In the genomic region with DNA sequence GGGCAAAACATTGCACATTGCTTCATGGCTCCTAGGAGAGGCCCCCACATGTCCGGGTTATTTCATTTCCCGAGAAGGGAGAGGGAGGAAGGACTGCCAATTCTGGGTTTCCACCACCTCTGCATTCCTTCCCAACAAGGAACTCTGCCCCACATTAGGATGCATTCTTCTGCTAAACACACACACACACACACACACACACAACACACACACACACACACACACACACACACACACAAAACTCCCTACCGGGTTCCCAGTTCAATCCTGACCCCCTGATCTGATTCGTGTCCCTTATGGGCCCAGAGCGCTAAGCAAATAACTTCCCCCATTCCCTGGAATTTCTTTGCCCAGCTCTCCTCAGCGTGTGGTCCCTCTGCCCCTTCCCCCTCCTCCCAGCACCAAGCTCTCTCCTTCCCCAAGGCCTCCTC, we compare ENCODE assay signal across 18 cellular contexts. TPM values are rescaled to one million over a fixed set of nuclear protein-coding genes. Genes with fewer than 3 reads are reported as not detected.
DNase-seq lines count a peak whose midpoint lies in the region; ATAC-seq and TF ChIP-seq lines count a peak whose summit lies in the region.
"Had no signal": no experiment of that assay in that cellular context is flagged by ENCODE, and none has a peak within 500 bp of the region (broad histone marks: within the 10 kb centered on the region; RNA-seq: fewer than 3 reads in every experiment).

No MANE protein-coding gene starts in this region.

- peaks cover 20% of the 10 kb centered on the region for H3K4me1 Mint-ChIP-seq in progenitor cell of endocrine pancreas (ENCODE audit: low read depth)
- no peaks in the 10 kb centered on the region for H3K4me1 Mint-ChIP-seq in activated CD8-positive, alpha-beta T cell treated with anti-CD3 and anti-CD28 coated beads for 36 hours (ENCODE audit: low read depth)
- H3K4me1 Mint-ChIP-seq: activated T-helper 17 cell treated with anti-CD3 and anti-CD28 coated beads, Interleukin-2, amount 50 U/mL, for 72 hours; natural killer cell had no signal

- H3K27ac Mint-ChIP-seq in progenitor cell of endocrine pancreas, result peak overlapping the region; percentile 84
- no peak overlapping the region for H3K27ac Mint-ChIP-seq in activated CD8-positive, alpha-beta T cell treated with anti-CD3 and anti-CD28 coated beads for 36 hours
- H3K27ac Mint-ChIP-seq: activated T-helper 17 cell treated with anti-CD3 and anti-CD28 coated beads, Interleukin-2, amount 50 U/mL, for 72 hours; natural killer cell had no signal

- intact Hi-C loops in activated CD8-positive, alpha-beta T cell treated with anti-CD3 and anti-CD28 coated beads for 36 hours (cut with micrococcal nuclease), result no loop called here

- CTCF ChIA-PET in activated CD8-positive, alpha-beta T cell treated with anti-CD3 and anti-CD28 coated beads for 36 hours (lab: Charles Lee), result no interaction called here

- no peak for ATAC-seq in GM18498 (IDR thresholded peaks at IDR 0.05; ENCODE audit: unreplicated experiment)
- ATAC-seq in activated CD8-positive, alpha-beta T cell treated with anti-CD3 and anti-CD28 coated beads for 36 hours, result no peak
- ATAC-seq: activated T-helper 17 cell treated with anti-CD3 and anti-CD28 coated beads, Interleukin-2, amount 50 U/mL, for 72 hours; natural killer cell had no signal

- H3K27me3 Mint-ChIP-seq in progenitor cell of endocrine pancreas, result no peaks in the 10 kb centered on the region
- H3K27me3 Mint-ChIP-seq in activated CD8-positive, alpha-beta T cell treated with anti-CD3 and anti-CD28 coated beads for 36 hours, result no peaks in the 10 kb centered on the region
- H3K27me3 Mint-ChIP-seq: activated T-helper 17 cell treated with anti-CD3 and anti-CD28 coated beads, Interleukin-2, amount 50 U/mL, for 72 hours had no signal

- H3K4me3 Mint-ChIP-seq in progenitor cell of endocrine pancreas (ENCODE audit: low read depth), result no peak overlapping the region
- H3K4me3 Mint-ChIP-seq in activated CD8-positive, alpha-beta T cell treated with anti-CD3 and anti-CD28 coated beads for 36 hours, result no peak overlapping the region
- H3K4me3 Mint-ChIP-seq: activated T-helper 17 cell treated with anti-CD3 and anti-CD28 coated beads, Interleukin-2, amount 50 U/mL, for 72 hours; natural killer cell had no signal

- DNase-seq in GM03348 (ENCODE audit: low spot score) (peak; percentile 91), amniotic epithelial cell (ENCODE audit: low read depth) (peak; percentile 74), fibroblast of the conjunctiva (ENCODE audit: low read depth) (peak; percentile 18), progenitor cell of endocrine pancreas (ENCODE audit: low spot score, unreplicated experiment) (no peak), SHP77 treated with DMSO at 0.1 percent for 48 hours (lab: John Stamatoyannopoulos, UW) (no peak)
- no peak for DNase-seq in activated CD8-positive, alpha-beta T cell treated with anti-CD3 and anti-CD28 coated beads for 36 hours
- DNase-seq: activated CD4-positive, alpha-beta T cell treated with anti-CD3 and anti-CD28 coated beads for 4 hours; central memory CD4-positive, alpha-beta T cell; kidney; MM.1S; natural killer cell; NCI-H2227 treated with DMSO at 0.1 percent for 48 hours; substantia nigra; T-helper 1 cell had no signal

- H3K36me3 Mint-ChIP-seq in progenitor cell of endocrine pancreas (ENCODE audit: insufficient read depth), result no peaks in the 10 kb centered on the region
- no peaks in the 10 kb centered on the region for H3K36me3 Mint-ChIP-seq in activated CD8-positive, alpha-beta T cell treated with anti-CD3 and anti-CD28 coated beads for 36 hours (ENCODE audit: low read depth)
- H3K36me3 Mint-ChIP-seq: natural killer cell had no signal

- no peak for TF ChIP-seq CTCF in progenitor cell of endocrine pancreas (IDR thresholded peaks at IDR 0.05; ENCODE audit: unreplicated experiment)
- no peak for TF ChIP-seq CTCF in activated CD8-positive, alpha-beta T cell treated with anti-CD3 and anti-CD28 coated beads for 36 hours (IDR thresholded peaks at IDR 0.05)

- POLR2A ChIA-PET in activated CD8-positive, alpha-beta T cell treated with anti-CD3 and anti-CD28 coated beads for 36 hours (lab: Charles Lee), result no interaction called here

- H3K9me3 Mint-ChIP-seq in progenitor cell of endocrine pancreas (ENCODE audit: low read depth), result no peaks in the 10 kb centered on the region
- H3K9me3 Mint-ChIP-seq in activated CD8-positive, alpha-beta T cell treated with anti-CD3 and anti-CD28 coated beads for 36 hours, result no peaks in the 10 kb centered on the region
- H3K9me3 Mint-ChIP-seq: activated T-helper 17 cell treated with anti-CD3 and anti-CD28 coated beads, Interleukin-2, amount 50 U/mL, for 72 hours; natural killer cell had no signal

RNA-seq across cellular contexts. Expression of gene RHO, which starts 1.9 kb away (rescaled TPM):
- 0.10 TPM in 1 of 2 replicates, not detected in the other for total RNA-seq in progenitor cell of endocrine pancreas
- total RNA-seq in activated CD8-positive, alpha-beta T cell treated with anti-CD3 and anti-CD28 coated beads for 36 hours, result not detected
- total RNA-seq: activated T-helper 17 cell treated with anti-CD3 and anti-CD28 coated beads, Interleukin-2, amount 50 U/mL, for 72 hours; kidney; natural killer cell; OCI-LY7 had no signal

RNA-seq across cellular contexts. Expression of gene H1-8, which starts 12.6 kb away (rescaled TPM):
- not detected in 2 replicates for total RNA-seq in progenitor cell of endocrine pancreas
- total RNA-seq in activated CD8-positive, alpha-beta T cell treated with anti-CD3 and anti-CD28 coated beads for 36 hours, result not detected
- total RNA-seq: activated T-helper 17 cell treated with anti-CD3 and anti-CD28 coated beads, Interleukin-2, amount 50 U/mL, for 72 hours; kidney; natural killer cell; OCI-LY7; smooth muscle cell had no signal

Comparison
In these comparisons a context has a peak if more than half of its experiments do, and no peak if none do; other contexts are left out.
1. DNase-seq: peak in GM03348 (single experiment), amniotic epithelial cell (single experiment) and fibroblast of the conjunctiva (single experiment); none in progenitor cell of endocrine pancreas (single experiment), SHP77 treated with DMSO at 0.1 percent for 48 hours (single experiment) and activated CD8-positive, alpha-beta T cell treated with anti-CD3 and anti-CD28 coated beads for 36 hours (single experiment).